Comparison of ENCODE assay signal across 28 cellular contexts in the genomic region with DNA sequence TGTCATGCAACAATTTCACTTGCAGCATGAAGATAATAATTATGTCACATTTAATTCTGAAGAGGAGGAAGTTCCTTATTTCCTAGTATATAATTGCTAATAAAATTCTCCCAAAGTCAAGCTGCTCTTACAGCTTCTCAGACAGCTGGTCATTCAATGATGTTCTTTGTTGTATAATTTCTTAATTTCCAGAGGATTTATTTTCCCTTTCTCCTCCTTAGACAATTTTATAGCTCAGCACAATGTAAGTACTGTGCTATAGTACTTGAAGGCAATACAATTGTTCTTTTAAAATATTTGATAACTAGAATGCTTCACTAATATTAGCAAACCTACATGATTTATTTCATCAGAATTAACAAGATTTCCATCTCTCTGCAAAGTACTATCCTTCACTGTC.
"Had no signal": no experiment of that assay in that cellular context is flagged by ENCODE, and none has a peak within 500 bp of the region (broad histone marks: within the 10 kb centered on the region; RNA-seq: fewer than 3 reads in every experiment).

No MANE protein-coding gene starts in this region.

- H3K4me3 Mint-ChIP-seq: activated CD4-positive, alpha-beta memory T cell treated with anti-CD3 and anti-CD28 coated beads for 36 hours; activated CD4-positive, alpha-beta T cell treated with anti-CD3 and anti-CD28 coated beads, Interleukin-2, amount 10 ng/mL, durations not matched to agents 7 days and 5 days; activated naive CD4-positive, alpha-beta T cell treated with anti-CD3 and anti-CD28 coated beads, Interleukin-2, amount 10 ng/mL, durations not matched to agents 7 days and 5 days; activated naive CD8-positive, alpha-beta T cell treated with anti-CD3 and anti-CD28 coated beads for 36 hours; activated T-cell treated with anti-CD3 and anti-CD28 coated beads, Interleukin-2, amount 50 U/mL, for 4 hours had no signal

- H3K9me3 Mint-ChIP-seq: activated naive CD4-positive, alpha-beta T cell treated with anti-CD3 and anti-CD28 coated beads, Interleukin-2, amount 10 ng/mL, durations not matched to agents 7 days and 5 days had no signal

- H3K27ac Mint-ChIP-seq: activated CD4-positive, alpha-beta memory T cell treated with anti-CD3 and anti-CD28 coated beads for 36 hours; activated CD4-positive, alpha-beta T cell treated with anti-CD3 and anti-CD28 coated beads, Interleukin-2, amount 10 ng/mL, durations not matched to agents 7 days and 5 days; activated naive CD4-positive, alpha-beta T cell treated with anti-CD3 and anti-CD28 coated beads, Interleukin-2, amount 10 ng/mL, durations not matched to agents 7 days and 5 days; activated T-helper 2 cell treated with anti-CD3 and anti-CD28 coated beads, Interferon-gamma antibody, Interleukin-2, Interleukin-4, amounts not matched to agents 10 μg/mL and 5 μg/mL and 100 μg/mL, durations not matched to agents 14 hours and 24 hours and 36 hours had no signal

- ATAC-seq: activated T-cell treated with anti-CD3 and anti-CD28 coated beads, Interleukin-2, amount 50 U/mL, for 4 hours; PC-3 had no signal

- H3K4me3 ChIP-seq: cardiac muscle cell had no signal

- H3K27me3 ChIP-seq: brain microvascular endothelial cell, cardiac muscle cell had no signal

- DNase-seq: activated CD4-positive, alpha-beta memory T cell treated with anti-CD3 and anti-CD28 coated beads for 36 hours; activated CD4-positive, alpha-beta T cell treated with anti-CD3 and anti-CD28 coated beads, Interleukin-2, amount 10 ng/mL, durations not matched to agents 7 days and 5 days; activated CD4-positive, CD25-positive, alpha-beta regulatory T cell; activated CD8-positive, alpha-beta memory T cell treated with anti-CD3 and anti-CD28 coated beads for 24 hours; activated gamma-delta T cell treated with Interleukin-2 at 50 U/mL for 16 hours; activated naive CD4-positive, alpha-beta T cell treated with anti-CD3 and anti-CD28 coated beads, Interleukin-2, amount 10 ng/mL, durations not matched to agents 7 days and 5 days; activated naive CD8-positive, alpha-beta T cell treated with anti-CD3 and anti-CD28 coated beads for 36 hours; activated T-cell treated with anti-CD3 and anti-CD28 coated beads, Interleukin-2, amount 50 U/mL, for 4 hours; brain microvascular endothelial cell; cerebellar nuclear complex; Kasumi-1; NCI-H1048; NCI-H1417 treated with DMSO at 0.1 percent for 48 hours; NCI-H1694; NCI-H2029; NCI-H2107; NCI-H2171 treated with DMSO at 0.1 percent for 48 hours; NCI-H345; NCI-H510A; NCI-H526 treated with DMSO at 0.1 percent for 48 hours; NK-92 treated with Interleukin-12 subunit alpha and Interleukin-12 subunit beta, amount 100 ng/mL, for 24 hours; PC-3; SIG-M5; T-helper 2 cell; T1000 had no signal

- H3K27ac ChIP-seq: brain microvascular endothelial cell, cardiac muscle cell, VCaP had no signal

- H3K27me3 Mint-ChIP-seq: activated CD4-positive, alpha-beta memory T cell treated with anti-CD3 and anti-CD28 coated beads for 36 hours; activated CD4-positive, alpha-beta T cell treated with anti-CD3 and anti-CD28 coated beads, Interleukin-2, amount 10 ng/mL, durations not matched to agents 7 days and 5 days; activated naive CD4-positive, alpha-beta T cell treated with anti-CD3 and anti-CD28 coated beads, Interleukin-2, amount 10 ng/mL, durations not matched to agents 7 days and 5 days; activated naive CD8-positive, alpha-beta T cell treated with anti-CD3 and anti-CD28 coated beads for 36 hours had no signal

- H3K4me1 Mint-ChIP-seq: activated CD4-positive, alpha-beta T cell treated with anti-CD3 and anti-CD28 coated beads, Interleukin-2, amount 10 ng/mL, durations not matched to agents 7 days and 5 days; activated naive CD4-positive, alpha-beta T cell treated with anti-CD3 and anti-CD28 coated beads, Interleukin-2, amount 10 ng/mL, durations not matched to agents 7 days and 5 days; activated naive CD8-positive, alpha-beta T cell treated with anti-CD3 and anti-CD28 coated beads for 36 hours had no signal
